Comparison of ENCODE assay signal across 2 cellular contexts in genomic region chr19:19475845-19476828, GRCh38.
TF ChIP-seq lines count a peak whose summit lies in the region.

No MANE protein-coding gene starts in this region.

TF ChIP-seq in Ishikawa, 13 proteins besides CTCF, POLR2A, EP300 and RAD21:
- no peak for TF ChIP-seq YY1 (IDR thresholded peaks at IDR 0.05; ENCODE audit: low read depth)
- TF ChIP-seq MAX (IDR thresholded peaks at IDR 0.05) = no peak
- TF ChIP-seq TCF12 (IDR thresholded peaks at IDR 0.05; ENCODE audit: low read depth) = no peak
- no peak for TF ChIP-seq NFIC (IDR thresholded peaks at IDR 0.05)

TF ChIP-seq in K562, 482 proteins besides CTCF, POLR2A, EP300 and RAD21:
- TF ChIP-seq GATA2 (CRISPR knock-in tag; IDR thresholded peaks at IDR 0.05) = peak; percentile 36; the same call in 1 of the 2 replicates
- peak; percentile 47; the same call in 1 of the 2 replicates for TF ChIP-seq MYNN (IDR thresholded peaks at IDR 0.05)
- no peak for TF ChIP-seq MYNN (CRISPR knock-in tag; IDR thresholded peaks at IDR 0.05)
- no peak for TF ChIP-seq PBX2 (CRISPR knock-in tag; IDR thresholded peaks at IDR 0.05; ENCODE audit: low read depth)
- peak; percentile 58 for TF ChIP-seq PBX2 (tag; conservative IDR thresholded peaks at IDR 0.05; ENCODE audit: low read depth)
- TF ChIP-seq TCF3 (CRISPR knock-in tag; IDR thresholded peaks at IDR 0.05) = 0 out of 2 replicates have a peak, but pooled peaks have one; percentile 21
- TF ChIP-seq CTCFL (IDR thresholded peaks at IDR 0.05; ENCODE audit: borderline replicate concordance, insufficient read depth, low read depth, low read length, poor library complexity, severe bottlenecking) = peak; percentile 44
- no peak for TF ChIP-seq ZNF76 (CRISPR knock-in tag; IDR thresholded peaks at IDR 0.05; ENCODE audit: borderline replicate concordance)
- TF ChIP-seq ARID4B (CRISPR knock-in tag; IDR thresholded peaks at IDR 0.05) = peak; percentile 52; the same call in 1 of the 2 replicates
- peak; percentile 17; the same call in 1 of the 2 replicates for TF ChIP-seq SPI1 (IDR thresholded peaks at IDR 0.05; ENCODE audit: borderline replicate concordance, low read depth, low read length)
- TF ChIP-seq CHD4 (IDR thresholded peaks at IDR 0.05; ENCODE audit: insufficient read depth, insufficient replicate concordance, low read depth, low read length, poor library complexity, severe bottlenecking) = no peak
- TF ChIP-seq CBFA2T2 (conservative IDR thresholded peaks at IDR 0.05) = no peak
- 0 out of 2 replicates have a peak, but pooled peaks have one; percentile 13 for TF ChIP-seq SMC3 (conservative IDR thresholded peaks at IDR 0.05; ENCODE audit: insufficient read depth, low read depth, low read length)
- TF ChIP-seq HDGF (IDR thresholded peaks at IDR 0.05) = no peak
